In the genomic region with DNA sequence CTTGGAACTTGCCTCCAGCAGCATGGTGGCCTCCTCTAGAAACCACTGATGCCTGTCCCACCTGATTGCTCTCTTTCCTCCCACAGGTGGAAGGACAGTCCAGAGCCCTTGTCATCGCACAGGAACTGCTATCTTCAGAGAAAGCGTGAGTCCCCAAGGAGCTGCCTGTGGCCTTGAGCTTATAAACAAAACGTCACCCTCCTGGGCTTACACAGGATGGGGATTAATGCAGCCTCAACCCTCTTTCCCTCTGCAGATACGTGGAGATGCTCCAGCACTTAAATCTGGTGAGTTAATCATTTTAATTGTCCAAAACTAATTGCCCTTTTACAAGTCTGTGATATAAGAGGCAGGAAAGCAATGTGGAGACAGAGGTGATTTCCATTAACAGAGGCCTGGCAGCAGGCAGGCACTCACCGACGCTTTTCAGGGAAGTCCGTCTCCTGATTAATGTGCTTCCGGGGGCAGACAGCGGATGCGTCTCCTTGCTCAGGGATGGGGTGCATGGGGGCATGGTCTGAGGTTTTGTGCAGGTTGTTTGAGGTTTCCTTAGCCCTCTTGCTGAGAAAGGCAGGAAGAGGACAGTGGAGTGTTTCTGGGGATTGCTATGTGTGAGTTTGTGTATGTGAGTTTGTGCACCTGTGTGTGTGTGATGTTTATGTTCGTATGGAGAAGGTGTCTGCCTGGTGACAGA, we compare ENCODE assay signal across 18 cellular contexts.
DNase-seq lines count a peak whose midpoint lies in the region; ATAC-seq and TF ChIP-seq lines count a peak whose summit lies in the region.
"Had no signal": no experiment of that assay in that cellular context is flagged by ENCODE, and none has a peak within 500 bp of the region (broad histone marks: within the 10 kb centered on the region; RNA-seq: fewer than 3 reads in every experiment).

No MANE protein-coding gene starts in this region.

- CTCF ChIA-PET in HEK293 (lab: Yijun Ruan, JAX) = interaction anchor here (0.6 kb wide), 1 partner anchor 9 kb away, joined by 4 read pairs; no protein-coding TSS in a partner anchor

- TF ChIP-seq CTCF in left ventricle myocardium inferior (IDR thresholded peaks at IDR 0.05; ENCODE audit: borderline replicate concordance) (no peak), HEK293 (tag by site-specific recombination; IDR thresholded peaks at IDR 0.05) (no peak)

- no peaks in the 10 kb centered on the region for H3K9me3 Mint-ChIP-seq in activated T-helper 17 cell treated with anti-CD3 and anti-CD28 coated beads, Interleukin-2, amount 50 U/mL, for 72 hours
- H3K9me3 Mint-ChIP-seq: endodermal cell, mesothelial cell of epicardium had no signal

- peak overlapping the region; percentile 68 for H3K4me3 Mint-ChIP-seq in activated T-helper 17 cell treated with anti-CD3 and anti-CD28 coated beads, Interleukin-2, amount 50 U/mL, for 72 hours
- H3K4me3 Mint-ChIP-seq: endodermal cell, mesothelial cell of epicardium had no signal

- DNase-seq in left ventricle myocardium inferior (no peak), Right ventricle myocardium inferior (ENCODE audit: missing footprints) (no peak), sciatic nerve (ENCODE audit: low spot score) (peak; percentile 43), DMS53 (lab: John Stamatoyannopoulos, UW) (no peak)
- DNase-seq: activated effector memory CD4-positive, alpha-beta T cell treated with anti-CD3 and anti-CD28 coated beads, Interleukin-2, amount 50 U/mL, for 16 hours; colonic mucosa; endodermal cell; H7; NCI-H1694 treated with DMSO at 0.1 percent for 48 hours; NCI-H446 treated with DMSO at 0.1 percent for 48 hours; stimulated activated CD4-positive, alpha-beta T cell treated with anti-CD3 and anti-CD28 coated beads, Interleukin-2, amount 100 ng/mL, for 24 hours; stomach; trophoblast cell had no signal

- peak overlapping the region; percentile 82 for H3K27ac Mint-ChIP-seq in activated T-helper 17 cell treated with anti-CD3 and anti-CD28 coated beads, Interleukin-2, amount 50 U/mL, for 72 hours
- H3K27ac Mint-ChIP-seq: endodermal cell, mesothelial cell of epicardium had no signal

- H3K4me1 ChIP-seq in left ventricle myocardium inferior (peaks cover 53% of the 10 kb centered on the region), HEK293 (ENCODE audit: control insufficient read depth, insufficient read depth, low read length) (no peaks in the 10 kb centered on the region)

- ATAC-seq in Right ventricle myocardium inferior (no peak), sciatic nerve (no peak), HG03280 (IDR thresholded peaks at IDR 0.05; ENCODE audit: unreplicated experiment) (no peak)
- ATAC-seq in activated T-helper 17 cell treated with anti-CD3 and anti-CD28 coated beads, Interleukin-2, amount 50 U/mL, for 72 hours (replicated peaks) = no peak
- ATAC-seq: left lobe of liver had no signal

- intact Hi-C loops in left ventricle myocardium inferior (cut with micrococcal nuclease) = no loop called here
- intact Hi-C loops in Right ventricle myocardium inferior (cut with DNase I) = no loop called here
- intact Hi-C loops in sciatic nerve (cut with DNase I) = no loop called here

- H3K9me3 ChIP-seq in left ventricle myocardium inferior (replicated peaks) (no peaks in the 10 kb centered on the region), HEK293 (ENCODE audit: control insufficient read depth, insufficient read depth, low read depth, low read length) (no peaks in the 10 kb centered on the region)
- H3K9me3 ChIP-seq: colonic mucosa, stomach had no signal

- H3K27me3 ChIP-seq in left ventricle myocardium inferior (ENCODE audit: low read depth) = no peaks in the 10 kb centered on the region
- H3K27me3 ChIP-seq: colonic mucosa, stomach had no signal

- no peak overlapping the region for H3K4me3 ChIP-seq in left ventricle myocardium inferior
- H3K4me3 ChIP-seq in HEK293 (ENCODE audit: low read depth, low read length) = no peak overlapping the region
- H3K4me3 ChIP-seq: colonic mucosa, stomach had no signal

- H3K36me3 ChIP-seq in left ventricle myocardium inferior (peaks cover 7% of the 10 kb centered on the region), HEK293 (ENCODE audit: control insufficient read depth in 2 of 2, insufficient read depth in 1 of 2, low read length in 2 of 2) (no peaks in the 10 kb centered on the region)
- H3K36me3 ChIP-seq: colonic mucosa had no signal

- no peaks in the 10 kb centered on the region for H3K27me3 Mint-ChIP-seq in activated T-helper 17 cell treated with anti-CD3 and anti-CD28 coated beads, Interleukin-2, amount 50 U/mL, for 72 hours

- POLR2A ChIA-PET in HEK293 (lab: Yijun Ruan, JAX) = no interaction called here

- H3K4me1 Mint-ChIP-seq in activated T-helper 17 cell treated with anti-CD3 and anti-CD28 coated beads, Interleukin-2, amount 50 U/mL, for 72 hours = peaks cover 30% of the 10 kb centered on the region

- no peaks in the 10 kb centered on the region for H3K36me3 Mint-ChIP-seq in activated T-helper 17 cell treated with anti-CD3 and anti-CD28 coated beads, Interleukin-2, amount 50 U/mL, for 72 hours (ENCODE audit: low read depth)
- H3K36me3 Mint-ChIP-seq: mesothelial cell of epicardium had no signal

- H3K27ac ChIP-seq in left ventricle myocardium inferior (replicated peaks) (peak overlapping the region; percentile 8), HEK293 (ENCODE audit: extremely low read depth, low read depth, low read length) (no peak overlapping the region)
- H3K27ac ChIP-seq: colonic mucosa, stomach had no signal

TF ChIP-seq in HEK293, 187 proteins besides CTCF, POLR2A, EP300 and RAD21:
- TF ChIP-seq OSR2 (tag by site-specific recombination; IDR thresholded peaks at IDR 0.05) (peak; percentile 56; the same call in 1 of the 2 replicates), ZNF10 (tag by site-specific recombination; IDR thresholded peaks at IDR 0.05) (peak; percentile 81), ZNF560 (tag by site-specific recombination; IDR thresholded peaks at IDR 0.05; ENCODE audit: borderline replicate concordance) (no peak), SCRT2 (tag by site-specific recombination; IDR thresholded peaks at IDR 0.05) (peak; percentile 61)
